In genomic region chr3:65948833-65949573, GRCh38 we compare ENCODE assay signal across 15 cellular contexts.
DNase-seq lines count a peak whose midpoint lies in the region; ATAC-seq, FAIRE-seq and TF ChIP-seq lines count a peak whose summit lies in the region.
"Had no signal": no experiment of that assay in that cellular context is flagged by ENCODE, and none has a peak within 500 bp of the region (broad histone marks: within the 10 kb centered on the region; RNA-seq: fewer than 3 reads in every experiment).

No MANE protein-coding gene starts in this region.

- no peak overlapping the region for H4K5ac ChIP-seq in IMR-90 (ENCODE audit: low read depth, low read length)

- peaks cover 8% of the 10 kb centered on the region; the same call in 1 of the 2 replicates for H3K9me1 ChIP-seq in IMR-90 (ENCODE audit: insufficient read depth, low read length)
- no peaks in the 10 kb centered on the region for H3K9me1 ChIP-seq in endothelial cell of umbilical vein (replicated peaks; ENCODE audit: control insufficient read depth, extremely low read depth, insufficient read depth, low read length)

- H3K27ac ChIP-seq in IMR-90 (ENCODE audit: insufficient read depth, low read length) = no peak overlapping the region
- peak overlapping the region; percentile 45 for H3K27ac ChIP-seq in endothelial cell of umbilical vein (ENCODE audit: insufficient read depth, low read depth, low read length)
- H3K27ac ChIP-seq in suprapubic skin = peak overlapping the region; percentile 7
- H3K27ac ChIP-seq in brain microvascular endothelial cell = no peak overlapping the region

- BruUV-seq in IMR-90 (replicated peaks; lab: Mats Ljungman, UMichigan) (no TSS peak), endothelial cell of umbilical vein (replicated peaks; lab: Mats Ljungman, UMichigan) (no TSS peak)

- H3K79me2 ChIP-seq in endothelial cell of umbilical vein (ENCODE audit: control insufficient read depth, insufficient read depth, low read length) = peaks cover 6% of the 10 kb centered on the region

- H3K14ac ChIP-seq in IMR-90 (replicated peaks; ENCODE audit: low read depth, low read length) = 0 out of 2 replicates have a peak overlapping the region, but pooled peaks have one; percentile 18

- ATAC-seq in IMR-90 (ENCODE audit: low read depth) = no peak
- ATAC-seq in HG03520 (IDR thresholded peaks at IDR 0.05; ENCODE audit: unreplicated experiment) = no peak
- ATAC-seq: activated CD8-positive, alpha-beta memory T cell treated with anti-CD3 and anti-CD28 coated beads, Interleukin-2, amount 10 ng/mL, durations not matched to agents 7 days and 5 days; stimulated activated naive CD8-positive, alpha-beta T cell treated with anti-CD3 and anti-CD28 coated beads, Interleukin-15, Interleukin-2, amounts not matched to agents 100 U/mL and 50 U/mL, for 24 hours had no signal

- H3K4me2 ChIP-seq in IMR-90 (ENCODE audit: low read depth, low read length) (no peak overlapping the region), endothelial cell of umbilical vein (ENCODE audit: insufficient read depth, low read length) (peak overlapping the region; percentile 44)

- no peak for TF ChIP-seq CTCF in IMR-90 (conservative IDR thresholded peaks at IDR 0.05; ENCODE audit: low read depth, low read length)
- TF ChIP-seq CTCF in endothelial cell of umbilical vein (IDR thresholded peaks at IDR 0.05; ENCODE audit: extremely low read depth in 1 of 2, insufficient read depth in 1 of 2, low read depth in 1 of 2, low read length in 2 of 2) = no peak
- no peak for TF ChIP-seq CTCF in suprapubic skin (IDR thresholded peaks at IDR 0.05)
- TF ChIP-seq CTCF in brain microvascular endothelial cell (IDR thresholded peaks at IDR 0.05; ENCODE audit: low read depth, low read length, missing control alignments) = no peak

- DNase-seq in IMR-90 = no peak
- DNase-seq in endothelial cell of umbilical vein (ENCODE audit: low read depth, low spot score) = peak; percentile 90
- peak; percentile 64 to 85 for DNase-seq in lung microvascular endothelial cell (ENCODE audit: low read depth in 2 of 2)
- no peak for DNase-seq in suprapubic skin (ENCODE audit: low spot score in 2 of 2)
- no peak for DNase-seq in NCI-H2081 treated with DMSO at 0.1 percent for 48 hours (lab: John Stamatoyannopoulos, UW)
- no peak for DNase-seq in brain microvascular endothelial cell
- DNase-seq in NCI-H2196 treated with DMSO at 0.1 percent for 48 hours (lab: John Stamatoyannopoulos, UW; ENCODE audit: unreplicated experiment) = no peak
- DNase-seq: activated B cell treated with CpG ODN at 0.5 μM for 24 hours; activated CD8-positive, alpha-beta memory T cell treated with anti-CD3 and anti-CD28 coated beads, Interleukin-2, amount 10 ng/mL, durations not matched to agents 7 days and 5 days; activated gamma-delta T cell treated with Interleukin-2 at 50 U/mL for 16 hours; NCI-H226; stimulated activated CD4-positive, alpha-beta T cell treated with anti-CD3 and anti-CD28 coated beads, Interleukin-12 subunit alpha, Interleukin-12 subunit beta, amount 100 ng/mL, for 4 hours; stimulated activated naive CD8-positive, alpha-beta T cell treated with anti-CD3 and anti-CD28 coated beads, Interleukin-15, Interleukin-2, amounts not matched to agents 100 U/mL and 50 U/mL, for 24 hours had no signal

- H3K4me1 ChIP-seq in IMR-90 (ENCODE audit: control insufficient read depth, insufficient read depth, low read length) = peaks cover 13% of the 10 kb centered on the region
- peaks cover 74% of the 10 kb centered on the region for H3K4me1 ChIP-seq in endothelial cell of umbilical vein (ENCODE audit: control insufficient read depth, extremely low read depth, insufficient read depth, low read length)
- H3K4me1 ChIP-seq in suprapubic skin = peaks cover 24% of the 10 kb centered on the region

- no peak overlapping the region for H2BK15ac ChIP-seq in IMR-90 (ENCODE audit: low read depth, low read length)

- H3K27me3 ChIP-seq in IMR-90 (ENCODE audit: control insufficient read depth, insufficient read depth, low read length) (no peaks in the 10 kb centered on the region), endothelial cell of umbilical vein (ENCODE audit: control insufficient read depth in 2 of 2, insufficient read depth in 2 of 2, low read length in 2 of 2) (no peaks in the 10 kb centered on the region), suprapubic skin (no peaks in the 10 kb centered on the region), brain microvascular endothelial cell (replicated peaks) (no peaks in the 10 kb centered on the region)

- WGBS in IMR-90 (ENCODE audit: extremely low coverage in 2 of 2, insufficient read length in 1 of 2), 2 experiments = 77% methylated on average over 3 of the region's 6 CpGs; no CpG with 5 or more reads in 1 of the 2 experiments
- WGBS in suprapubic skin = 71% methylated on average over 6 of the region's 6 CpGs

- H3K4ac ChIP-seq in IMR-90 (ENCODE audit: low read depth, low read length) = no peak overlapping the region; the same call in 1 of the 2 replicates

- no peak overlapping the region for H2BK120ac ChIP-seq in IMR-90 (ENCODE audit: low read depth, low read length)

- dilution Hi-C loops in IMR-90 (cut with HindIII; ENCODE audit: low sequenced_read_pairs, unreplicated experiment) (no loop called here), endothelial cell of umbilical vein (cut with MboI; ENCODE audit: extremely low pct_ligation_motif_present, low sequenced_read_pairs) (no loop called here)

- intact Hi-C loops in IMR-90 (cut with micrococcal nuclease) = no loop called here
- intact Hi-C loops in endothelial cell of umbilical vein (cut with micrococcal nuclease) = loop anchor here (1.0 to 2.0 kb wide), 4 partner anchors 12 to 185 kb away; no protein-coding TSS in a partner anchor

- H3K4me3 ChIP-seq in IMR-90 (ENCODE audit: insufficient read depth, low read depth, low read length) = no peak overlapping the region
- H3K4me3 ChIP-seq in endothelial cell of umbilical vein (replicated peaks in 1 of 3; ENCODE audit: insufficient read depth in 1 of 3, low read depth in 1 of 3, low read length in 3 of 3) = peak overlapping the region in 1 of 3 experiments; percentile 1
- H3K4me3 ChIP-seq in suprapubic skin = no peak overlapping the region
- H3K4me3 ChIP-seq in brain microvascular endothelial cell (ENCODE audit: low read depth, low read length) = no peak overlapping the region
- H3K4me3 ChIP-seq: HAP-1 had no signal

- H3K23ac ChIP-seq in IMR-90 (ENCODE audit: low read depth, low read length) = peak overlapping the region; percentile 86; the same call in 1 of the 2 replicates

- peak overlapping the region; percentile 47; the same call in 1 of the 2 replicates for H2BK20ac ChIP-seq in IMR-90 (ENCODE audit: low read depth, low read length)

- H3K36me3 ChIP-seq in IMR-90 (ENCODE audit: control insufficient read depth, insufficient read depth, low read length) = no peaks in the 10 kb centered on the region
- H3K36me3 ChIP-seq in endothelial cell of umbilical vein (ENCODE audit: control insufficient read depth in 2 of 2, extremely low read depth in 1 of 2, insufficient read depth in 2 of 2, low read length in 2 of 2) = no peaks in the 10 kb centered on the region
- H3K36me3 ChIP-seq in suprapubic skin = no peaks in the 10 kb centered on the region
- H3K36me3 ChIP-seq in brain microvascular endothelial cell (replicated peaks) = no peaks in the 10 kb centered on the region
- H3K36me3 ChIP-seq: HAP-1 had no signal

- CTCF ChIA-PET in IMR-90 (lab: Yijun Ruan, JAX) = no interaction called here
- CTCF ChIA-PET in endothelial cell of umbilical vein (lab: Charles Lee) = interaction anchor here (0.7 to 2.2 kb wide), 6 partner anchors 11 to 62 kb away, joined by 3 to 8 read pairs (median 4); no protein-coding TSS in a partner anchor

- H3K9ac ChIP-seq in IMR-90 (ENCODE audit: low read depth, low read length) = no peak overlapping the region
- peak overlapping the region; percentile 10 for H3K9ac ChIP-seq in endothelial cell of umbilical vein (replicated peaks; ENCODE audit: extremely low read depth, insufficient read depth, low read length)

- H4K20me1 ChIP-seq in IMR-90 (ENCODE audit: insufficient read depth, low read length) = no peaks in the 10 kb centered on the region
- no peaks in the 10 kb centered on the region for H4K20me1 ChIP-seq in endothelial cell of umbilical vein (replicated peaks; ENCODE audit: control insufficient read depth, extremely low read depth, insufficient read depth, low read length)

- H3K56ac ChIP-seq in IMR-90 (ENCODE audit: extremely low read depth, insufficient read depth, low read length) = no peak overlapping the region

- no peak for TF ChIP-seq EP300 in suprapubic skin (IDR thresholded peaks at IDR 0.05)

- no peak overlapping the region for H2AK5ac ChIP-seq in IMR-90 (ENCODE audit: low read depth, low read length)

- POLR2A ChIA-PET in IMR-90 (lab: Charles Lee; ENCODE audit: unreplicated experiment) (no interaction called here), endothelial cell of umbilical vein (lab: Charles Lee) (interaction anchor here (0.8 kb wide), 1 partner anchor 46 kb away, joined by 4 read pairs; no protein-coding TSS in a partner anchor)

- in situ Hi-C loops in IMR-90 (cut with MboI; ENCODE audit: low sequenced_read_pairs) = no loop called here
- in situ Hi-C loops in brain microvascular endothelial cell (cut with HindIII; ENCODE audit: low pct_ligation_motif_present, low sequenced_read_pairs) = no loop called here

- no peak overlapping the region for H4K8ac ChIP-seq in IMR-90 (ENCODE audit: low read depth in 2 of 2, low read length in 2 of 2)

- no peak overlapping the region for H3K18ac ChIP-seq in IMR-90 (ENCODE audit: low read depth, low read length)

- TF ChIP-seq POLR2A in IMR-90 (IDR thresholded peaks at IDR 0.05; ENCODE audit: low read depth, low read length) (no peak), endothelial cell of umbilical vein (IDR thresholded peaks at IDR 0.05; ENCODE audit: low read depth, low read length) (no peak), suprapubic skin (IDR thresholded peaks at IDR 0.05) (no peak)

- TF ChIP-seq RAD21 in IMR-90 (IDR thresholded peaks at IDR 0.05; ENCODE audit: low read length) = no peak

- H3K9me3 ChIP-seq in IMR-90 (ENCODE audit: control insufficient read depth, insufficient read depth, low read length) (no peaks in the 10 kb centered on the region), endothelial cell of umbilical vein (replicated peaks; ENCODE audit: control insufficient read depth, insufficient read depth, low read length) (no peaks in the 10 kb centered on the region), suprapubic skin (no peaks in the 10 kb centered on the region)
- H3K9me3 ChIP-seq: HAP-1 had no signal

- peaks cover 28 to 73% of the 10 kb centered on the region in 2 experiments for H3K79me1 ChIP-seq in IMR-90 (ENCODE audit: low read depth in 1 of 2, low read length in 2 of 2)

- peak; percentile 83 for FAIRE-seq in endothelial cell of umbilical vein (lab: Jason Lieb, UNC)

- H4K91ac ChIP-seq in IMR-90 (ENCODE audit: insufficient read depth, low read depth, low read length) = no peak overlapping the region

- H2AFZ ChIP-seq in IMR-90 (replicated peaks; ENCODE audit: low read length, poor library complexity) (no peak overlapping the region), endothelial cell of umbilical vein (ENCODE audit: low read depth, low read length) (no peak overlapping the region)

- no peak overlapping the region for H2AK9ac ChIP-seq in IMR-90 (replicated peaks; ENCODE audit: low read depth, low read length, poor library complexity)

- H2BK5ac ChIP-seq in IMR-90 (ENCODE audit: low read depth, low read length, poor library complexity, severe bottlenecking) = no peak overlapping the region

Comparison
In these comparisons a context has a peak if more than half of its experiments do, and no peak if none do; other contexts are left out.
1. DNase-seq: peak in endothelial cell of umbilical vein (single experiment) and lung microvascular endothelial cell (2 of 2); none in IMR-90 (single experiment), suprapubic skin (0 of 2), NCI-H2081 treated with DMSO at 0.1 percent for 48 hours (single experiment), brain microvascular endothelial cell (single experiment) and NCI-H2196 treated with DMSO at 0.1 percent for 48 hours (single experiment).
2. H3K27ac ChIP-seq: peak in endothelial cell of umbilical vein (single experiment) and suprapubic skin (single experiment); none in IMR-90 (single experiment) and brain microvascular endothelial cell (single experiment).